1 cellular context compared by ENCODE assay signal in genomic region chr1:21337459-21337930, GRCh38.
TF ChIP-seq lines count a peak whose summit lies in the region.

No MANE protein-coding gene starts in this region.

TF ChIP-seq in HepG2, 621 proteins besides CTCF, POLR2A, EP300 and RAD21 (continued from another document):
- TF ChIP-seq ZXDC (CRISPR knock-in tag; IDR thresholded peaks at IDR 0.05) (0 out of 2 replicates have a peak, but pooled peaks have one; percentile 13), ZNF3 (CRISPR knock-in tag; IDR thresholded peaks at IDR 0.05) (no peak), MXD1 (CRISPR knock-in tag; IDR thresholded peaks at IDR 0.05) (no peak), IKZF1 (IDR thresholded peaks at IDR 0.05) (no peak), HDAC2 (CRISPR knock-in tag; IDR thresholded peaks at IDR 0.05) (no peak), PCBP2 (optimal IDR thresholded peaks at IDR 0.05; ENCODE audit: low read depth, low read length, poor library complexity, severe bottlenecking) (no peak), ZSCAN22 (CRISPR knock-in tag; IDR thresholded peaks at IDR 0.05) (peak; percentile 6; the same call in 1 of the 2 replicates), SMARCC2 (IDR thresholded peaks at IDR 0.05) (no peak), MTA1 (CRISPR knock-in tag; IDR thresholded peaks at IDR 0.05; ENCODE audit: borderline replicate concordance) (no peak), CREBL2 (CRISPR knock-in tag; IDR thresholded peaks at IDR 0.05; ENCODE audit: borderline replicate concordance) (no peak), MEF2D (CRISPR knock-in tag; IDR thresholded peaks at IDR 0.05) (no peak)
- TF ChIP-seq, protein P1, sequence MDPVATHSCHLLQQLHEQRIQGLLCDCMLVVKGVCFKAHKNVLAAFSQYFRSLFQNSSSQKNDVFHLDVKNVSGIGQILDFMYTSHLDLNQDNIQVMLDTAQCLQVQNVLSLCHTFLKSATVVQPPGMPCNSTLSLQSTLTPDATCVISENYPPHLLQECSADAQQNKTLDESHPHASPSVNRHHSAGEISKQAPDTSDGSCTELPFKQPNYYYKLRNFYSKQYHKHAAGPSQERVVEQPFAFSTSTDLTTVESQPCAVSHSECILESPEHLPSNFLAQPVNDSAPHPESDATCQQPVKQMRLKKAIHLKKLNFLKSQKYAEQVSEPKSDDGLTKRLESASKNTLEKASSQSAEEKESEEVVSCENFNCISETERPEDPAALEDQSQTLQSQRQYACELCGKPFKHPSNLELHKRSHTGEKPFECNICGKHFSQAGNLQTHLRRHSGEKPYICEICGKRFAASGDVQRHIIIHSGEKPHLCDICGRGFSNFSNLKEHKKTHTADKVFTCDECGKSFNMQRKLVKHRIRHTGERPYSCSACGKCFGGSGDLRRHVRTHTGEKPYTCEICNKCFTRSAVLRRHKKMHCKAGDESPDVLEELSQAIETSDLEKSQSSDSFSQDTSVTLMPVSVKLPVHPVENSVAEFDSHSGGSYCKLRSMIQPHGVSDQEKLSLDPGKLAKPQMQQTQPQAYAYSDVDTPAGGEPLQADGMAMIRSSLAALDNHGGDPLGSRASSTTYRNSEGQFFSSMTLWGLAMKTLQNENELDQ (CRISPR knock-in tag; IDR thresholded peaks at IDR 0.05; ENCODE audit: borderline replicate concordance) = no peak
- TF ChIP-seq, protein P2, sequence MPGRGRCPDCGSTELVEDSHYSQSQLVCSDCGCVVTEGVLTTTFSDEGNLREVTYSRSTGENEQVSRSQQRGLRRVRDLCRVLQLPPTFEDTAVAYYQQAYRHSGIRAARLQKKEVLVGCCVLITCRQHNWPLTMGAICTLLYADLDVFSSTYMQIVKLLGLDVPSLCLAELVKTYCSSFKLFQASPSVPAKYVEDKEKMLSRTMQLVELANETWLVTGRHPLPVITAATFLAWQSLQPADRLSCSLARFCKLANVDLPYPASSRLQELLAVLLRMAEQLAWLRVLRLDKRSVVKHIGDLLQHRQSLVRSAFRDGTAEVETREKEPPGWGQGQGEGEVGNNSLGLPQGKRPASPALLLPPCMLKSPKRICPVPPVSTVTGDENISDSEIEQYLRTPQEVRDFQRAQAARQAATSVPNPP (CRISPR knock-in tag; IDR thresholded peaks at IDR 0.05) = no peak
